14 cellular contexts compared by ENCODE assay signal in genomic region chr3:152315623-152316022, GRCh38. TPM values are rescaled to one million over a fixed set of nuclear protein-coding genes. Genes with fewer than 3 reads are reported as not detected.
DNase-seq lines count a peak whose midpoint lies in the region; TF ChIP-seq lines count a peak whose summit lies in the region.
"Had no signal": no experiment of that assay in that cellular context is flagged by ENCODE, and none has a peak within 500 bp of the region (broad histone marks: within the 10 kb centered on the region; RNA-seq: fewer than 3 reads in every experiment).

No MANE protein-coding gene starts in this region.

- no peak overlapping the region for H4K91ac ChIP-seq in H9 (ENCODE audit: insufficient read length, low read depth, low read length)

- POLR2A ChIA-PET in CD4-positive, alpha-beta memory T cell (lab: Charles Lee; ENCODE audit: partially characterized antibody): interaction anchor here (0.6 to 1.7 kb wide), 10 partner anchors 9 to 73 kb away, joined by 3 to 10 read pairs (median 4); partner anchors contain the start of gene MBNL1

- no peak overlapping the region for H2AK5ac ChIP-seq in H9 (ENCODE audit: insufficient read length, low read length)

- H3T11ph ChIP-seq in H9 (ENCODE audit: low read length): no peak overlapping the region

- peaks cover 5% of the 10 kb centered on the region for H3K36me3 ChIP-seq in CD4-positive, alpha-beta memory T cell (ENCODE audit: insufficient read depth, low read length)
- H3K36me3 ChIP-seq in esophagus squamous epithelium: no peaks in the 10 kb centered on the region
- H3K36me3 ChIP-seq: brain microvascular endothelial cell had no signal

- H3K23ac ChIP-seq in H9 (ENCODE audit: insufficient read length, low read depth, low read length): no peak overlapping the region

- H2AFZ ChIP-seq in H9 (ENCODE audit: low read length): no peak overlapping the region

- H3K79me1 ChIP-seq in H9 (ENCODE audit: insufficient read depth, low read depth, low read length, poor library complexity, severe bottlenecking): no peaks in the 10 kb centered on the region

- no peak overlapping the region for H4K5ac ChIP-seq in H9 (ENCODE audit: insufficient read length, low read depth, low read length)

- H3K27me3 ChIP-seq in CD4-positive, alpha-beta memory T cell (ENCODE audit: insufficient read depth, low read length): no peaks in the 10 kb centered on the region
- H3K27me3 ChIP-seq in esophagus squamous epithelium (no peaks in the 10 kb centered on the region), H9 (ENCODE audit: insufficient read depth, low read length) (no peaks in the 10 kb centered on the region)
- H3K27me3 ChIP-seq: BLaER1, brain microvascular endothelial cell had no signal

- H3K27me3 Mint-ChIP-seq in CD4-positive, alpha-beta memory T cell: peaks cover 0 to 1% of the 10 kb centered on the region in 2 donors
- no peaks in the 10 kb centered on the region for H3K27me3 Mint-ChIP-seq in T-helper 2 cell treated with Interferon-gamma antibody and Interleukin-4, amounts not matched to agents 5 μg/mL and 100 μg/mL, for 36 hours (ENCODE audit: low read depth)
- H3K27me3 Mint-ChIP-seq in neural crest cell (ENCODE audit: low read depth) (no peaks in the 10 kb centered on the region), H9 (ENCODE audit: low read depth) (no peaks in the 10 kb centered on the region)

- no peak overlapping the region for H2BK20ac ChIP-seq in H9 (ENCODE audit: low read depth, low read length, poor library complexity, severe bottlenecking)

- no peaks in the 10 kb centered on the region for H4K20me1 ChIP-seq in H9 (ENCODE audit: control insufficient read depth, insufficient read depth, insufficient read length)

- no peak overlapping the region for H3K4me3 ChIP-seq in CD4-positive, alpha-beta memory T cell (ENCODE audit: low read length in 2 of 2)
- no peak overlapping the region for H3K4me3 ChIP-seq in esophagus squamous epithelium
- H3K4me3 ChIP-seq: BLaER1 had no signal

- H3K9me3 ChIP-seq in CD4-positive, alpha-beta memory T cell (ENCODE audit: control insufficient read depth in 1 of 2, low read length in 2 of 2): no peaks in the 10 kb centered on the region
- no peaks in the 10 kb centered on the region for H3K9me3 ChIP-seq in esophagus squamous epithelium
- H3K9me3 ChIP-seq in H9 (ENCODE audit: control insufficient read depth, low read depth, low read length): no peaks in the 10 kb centered on the region

- H3K79me2 ChIP-seq in H9 (ENCODE audit: insufficient read depth, low read length): no peaks in the 10 kb centered on the region; the same call in 1 of the 2 replicates

- no peak overlapping the region for H3K18ac ChIP-seq in H9 (ENCODE audit: insufficient read length, low read depth, low read length)

- WGBS in esophagus squamous epithelium, 2 donors: 18 to 23% methylated on average over 6 of the region's 6 CpGs
- WGBS in H9 (ENCODE audit: extremely low coverage, insufficient read length, low lambda C conversion rate): no CpG with 5 or more reads among the region's 6 CpGs

- no peak overlapping the region for H3K56ac ChIP-seq in H9 (ENCODE audit: insufficient read length, low read depth, low read length)

- H2BK5ac ChIP-seq in H9 (ENCODE audit: insufficient read length, low read length): no peak overlapping the region

- H3K9ac ChIP-seq in H9 (ENCODE audit: extremely low read depth, insufficient read length, low read length): no peak overlapping the region
- H3K9ac ChIP-seq: BLaER1 had no signal

- no peaks in the 10 kb centered on the region for H3K23me2 ChIP-seq in H9 (ENCODE audit: insufficient read length, low read depth, low read length, poor library complexity, severe bottlenecking)

- H3K27ac ChIP-seq in CD4-positive, alpha-beta memory T cell (ENCODE audit: low read depth, low read length): peak overlapping the region; percentile 32
- H3K27ac ChIP-seq in esophagus squamous epithelium: peak overlapping the region in 3 of 4 donors; percentile 18 to 73 (median 56)
- no peak overlapping the region for H3K27ac ChIP-seq in H9 (ENCODE audit: insufficient read length, low read depth, low read length)
- H3K27ac ChIP-seq: BLaER1, brain microvascular endothelial cell had no signal

- no peak overlapping the region for H3K14ac ChIP-seq in H9 (ENCODE audit: insufficient read depth, low read length)

- H3K4ac ChIP-seq in H9 (ENCODE audit: low read depth, low read length): no peak overlapping the region

- H2BK15ac ChIP-seq in H9 (ENCODE audit: low read depth, low read length): no peak overlapping the region

- H3K9me3 Mint-ChIP-seq in CD4-positive, alpha-beta memory T cell: peaks cover 0 to 2% (median 0%) of the 10 kb centered on the region in 8 donors
- no peaks in the 10 kb centered on the region for H3K9me3 Mint-ChIP-seq in T-helper 2 cell treated with Interferon-gamma antibody and Interleukin-4, amounts not matched to agents 5 μg/mL and 100 μg/mL, for 36 hours
- H3K9me3 Mint-ChIP-seq in neural crest cell (no peaks in the 10 kb centered on the region), H9 (no peaks in the 10 kb centered on the region)

- peak in 1 of 5 donors; percentile 41 for DNase-seq in CD4-positive, alpha-beta memory T cell
- no peak for DNase-seq in T-helper 2 cell treated with Interferon-gamma antibody and Interleukin-4, amounts not matched to agents 5 μg/mL and 100 μg/mL, for 36 hours (ENCODE audit: low spot score)
- DNase-seq in esophagus squamous epithelium (lab: John Stamatoyannopoulos, UW): no peak
- DNase-seq in neural crest cell (ENCODE audit: low read depth, low spot score): no peak
- DNase-seq in activated CD8-positive, alpha-beta memory T cell treated with anti-CD3 and anti-CD28 coated beads for 24 hours: no peak
- no peak for DNase-seq in stimulated activated naive CD4-positive, alpha-beta T cell treated with Interleukin-2 at 50 U/mL for 16 hours (lab: John Stamatoyannopoulos, UW)
- no peak for DNase-seq in DMS 273 treated with DMSO at 0.1 percent for 48 hours (lab: John Stamatoyannopoulos, UW)
- DNase-seq in H9: no peak
- DNase-seq: brain microvascular endothelial cell, islet precursor cell, NCI-H1930, nucleus accumbens, trophoblast cell had no signal

- H3K4me3 Mint-ChIP-seq in CD4-positive, alpha-beta memory T cell: peak overlapping the region; percentile 57 to 85 (median 67)
- no peak overlapping the region for H3K4me3 Mint-ChIP-seq in T-helper 2 cell treated with Interferon-gamma antibody and Interleukin-4, amounts not matched to agents 5 μg/mL and 100 μg/mL, for 36 hours
- H3K4me3 Mint-ChIP-seq in neural crest cell (no peak overlapping the region), H9 (no peak overlapping the region)

- H3K4me2 ChIP-seq in H9 (ENCODE audit: insufficient read depth, insufficient read length, low read length): no peak overlapping the region
- H3K4me2 ChIP-seq: BLaER1 had no signal

- TF ChIP-seq CTCF in esophagus squamous epithelium (IDR thresholded peaks at IDR 0.05): no peak
- TF ChIP-seq CTCF in neural crest cell (conservative IDR thresholded peaks at IDR 0.05): no peak
- TF ChIP-seq CTCF in H9 (conservative IDR thresholded peaks at IDR 0.05): no peak

- H2BK12ac ChIP-seq in H9 (ENCODE audit: insufficient read length, low read depth, low read length): no peak overlapping the region

- H3K4me1 Mint-ChIP-seq in CD4-positive, alpha-beta memory T cell: peaks cover 59 to 84% (median 70%) of the 10 kb centered on the region in 4 donors
- peaks cover 50% of the 10 kb centered on the region for H3K4me1 Mint-ChIP-seq in T-helper 2 cell treated with Interferon-gamma antibody and Interleukin-4, amounts not matched to agents 5 μg/mL and 100 μg/mL, for 36 hours (ENCODE audit: low read depth)
- H3K4me1 Mint-ChIP-seq in neural crest cell (peaks cover 48% of the 10 kb centered on the region), H9 (peaks cover 12 to 15% of the 10 kb centered on the region in 2 experiments)

- H3K27ac Mint-ChIP-seq in CD4-positive, alpha-beta memory T cell: peak overlapping the region; percentile 52 to 93 (median 86)
- peak overlapping the region; percentile 58 for H3K27ac Mint-ChIP-seq in T-helper 2 cell treated with Interferon-gamma antibody and Interleukin-4, amounts not matched to agents 5 μg/mL and 100 μg/mL, for 36 hours
- H3K27ac Mint-ChIP-seq in neural crest cell (ENCODE audit: unreplicated experiment): peak overlapping the region; percentile 8
- 0 out of 7 replicates have a peak overlapping the region, but pooled peaks of 1 of the 3 experiments have one; percentile 56 for H3K27ac Mint-ChIP-seq in H9

- H4K8ac ChIP-seq in H9 (replicated peaks; ENCODE audit: insufficient read length, low read depth, low read length): no peak overlapping the region

- TF ChIP-seq POLR2A in esophagus squamous epithelium (IDR thresholded peaks at IDR 0.05): no peak

- no peak overlapping the region for H2BK120ac ChIP-seq in H9 (ENCODE audit: low read depth, low read length, poor library complexity, severe bottlenecking)

- peaks cover 29 to 64% of the 10 kb centered on the region in 2 donors for H3K36me3 Mint-ChIP-seq in CD4-positive, alpha-beta memory T cell
- H3K36me3 Mint-ChIP-seq in T-helper 2 cell treated with Interferon-gamma antibody and Interleukin-4, amounts not matched to agents 5 μg/mL and 100 μg/mL, for 36 hours (ENCODE audit: low read depth): peaks cover 49% of the 10 kb centered on the region
- H3K36me3 Mint-ChIP-seq in neural crest cell (ENCODE audit: low read depth): no peaks in the 10 kb centered on the region
- H3K36me3 Mint-ChIP-seq in H9 (ENCODE audit: insufficient read depth in 1 of 3, low read depth in 3 of 3): peaks cover 0 to 2% (median 0%) of the 10 kb centered on the region in 3 experiments; a peak in 1 of 7 replicates

- peaks cover 90% of the 10 kb centered on the region for H3K4me1 ChIP-seq in CD4-positive, alpha-beta memory T cell (ENCODE audit: insufficient read depth, low read length)
- peaks cover 12 to 78% (median 39%) of the 10 kb centered on the region in 3 donors for H3K4me1 ChIP-seq in esophagus squamous epithelium
- no peaks in the 10 kb centered on the region for H3K4me1 ChIP-seq in H9 (ENCODE audit: insufficient read depth, low read length)

- intact Hi-C loops in CD4-positive, alpha-beta memory T cell (cut with micrococcal nuclease): loop anchor here (2.0 to 5.0 kb wide), 2 partner anchors 33 to 45 kb away; no protein-coding TSS in a partner anchor
- intact Hi-C loops in esophagus squamous epithelium (cut with DNase I): no loop called here

- CTCF ChIA-PET in CD4-positive, alpha-beta memory T cell (lab: Charles Lee; ENCODE audit: partially characterized antibody): interaction anchor here (0.8 to 1.1 kb wide), 4 partner anchors 12 to 156 kb away, joined by 3 to 4 read pairs (median 3); no protein-coding TSS in a partner anchor

RNA-seq across cellular contexts. Expression of gene MBNL1, which starts 46.9 kb away (rescaled TPM):
- 100 to 1,000 TPM; 420 to 430 TPM for total RNA-seq in CD4-positive, alpha-beta memory T cell
- polyA plus RNA-seq in CD4-positive, alpha-beta memory T cell: 100 to 1,000 TPM; 289 to 302 TPM
- 100 to 1,000 TPM in 3 of 4 donors, 10 to 100 TPM in 1; 94.0 to 318 (median 161) TPM for total RNA-seq in esophagus squamous epithelium
- total RNA-seq in neural crest cell: 36.2 and 41.2 TPM in 2 replicates
- total RNA-seq in H9 (2021): 14.9 and 15.2 TPM in 2 replicates

Comparison
In these comparisons a context has a peak if more than half of its experiments do, and no peak if none do; other contexts are left out.
1. H3K4me3 Mint-ChIP-seq: peak in CD4-positive, alpha-beta memory T cell (8 of 8); none in T-helper 2 cell treated with Interferon-gamma antibody and Interleukin-4, amounts not matched to agents 5 μg/mL and 100 μg/mL, for 36 hours (single experiment), neural crest cell (single experiment) and H9 (0 of 2).